Comparison of ENCODE assay signal across 30 cellular contexts in genomic region chr15:92943581-92943980, GRCh38. TPM values are rescaled to one million over a fixed set of nuclear protein-coding genes. Genes with fewer than 3 reads are reported as not detected.
DNase-seq lines count a peak whose midpoint lies in the region; ATAC-seq and TF ChIP-seq lines count a peak whose summit lies in the region.
"Had no signal": no experiment of that assay in that cellular context is flagged by ENCODE, and none has a peak within 500 bp of the region (broad histone marks: within the 10 kb centered on the region; RNA-seq: fewer than 3 reads in every experiment).

No MANE protein-coding gene starts in this region.

- no peak overlapping the region for H3K4me3 Mint-ChIP-seq in activated CD4-positive, alpha-beta memory T cell treated with anti-CD3 and anti-CD28 coated beads for 36 hours
- H3K4me3 Mint-ChIP-seq in activated CD4-positive, alpha-beta memory T cell treated with anti-CD3 and anti-CD28 coated beads, Interleukin-2, amount 10 ng/mL, durations not matched to agents 7 days and 5 days = no peak overlapping the region
- H3K4me3 Mint-ChIP-seq in CD8-positive, alpha-beta memory T cell = no peak overlapping the region
- H3K4me3 Mint-ChIP-seq in central memory CD8-positive, alpha-beta T cell = no peak overlapping the region
- H3K4me3 Mint-ChIP-seq in naive thymus-derived CD4-positive, alpha-beta T cell = no peak overlapping the region
- no peak overlapping the region for H3K4me3 Mint-ChIP-seq in CD14-positive monocyte
- H3K4me3 Mint-ChIP-seq in activated CD8-positive, alpha-beta T cell treated with anti-CD3 and anti-CD28 coated beads, Interleukin-2, amount 10 ng/mL, durations not matched to agents 7 days and 5 days = no peak overlapping the region
- H3K4me3 Mint-ChIP-seq: HFFc6 had no signal

- peaks cover 6% of the 10 kb centered on the region for H3K9me3 ChIP-seq in CD8-positive, alpha-beta memory T cell (ENCODE audit: low read length)
- H3K9me3 ChIP-seq in naive thymus-derived CD4-positive, alpha-beta T cell (ENCODE audit: control insufficient read depth in 2 of 3, low read length in 3 of 3) = peaks cover 0 to 14% (median 4%) of the 10 kb centered on the region in 3 experiments
- H3K9me3 ChIP-seq: colonic mucosa had no signal

- no peak overlapping the region for H3K27ac ChIP-seq in CD8-positive, alpha-beta memory T cell (ENCODE audit: low read depth, low read length)
- no peak overlapping the region for H3K27ac ChIP-seq in naive thymus-derived CD4-positive, alpha-beta T cell (ENCODE audit: low read depth, low read length)
- H3K27ac ChIP-seq: C4-2B, colonic mucosa, left ventricle myocardium inferior, Peyer's patch, thoracic aorta, uterus had no signal

- ATAC-seq in central memory CD8-positive, alpha-beta T cell (replicated peaks; ENCODE audit: extremely low read depth, poor library complexity, severe bottlenecking) = no peak
- no peak for ATAC-seq in naive thymus-derived CD4-positive, alpha-beta T cell
- no peak for ATAC-seq in activated CD8-positive, alpha-beta T cell treated with anti-CD3 and anti-CD28 coated beads, Interleukin-2, amount 10 ng/mL, durations not matched to agents 7 days and 5 days

- POLR2A ChIA-PET in activated CD4-positive, alpha-beta memory T cell treated with anti-CD3 and anti-CD28 coated beads for 36 hours (lab: Charles Lee) = interaction anchor here (0.5 to 1.9 kb wide), 3 partner anchors 22 to 142 kb away, joined by 3 to 5 read pairs (median 4); partner anchors contain the start of gene CHD2
- POLR2A ChIA-PET in activated CD4-positive, alpha-beta memory T cell treated with anti-CD3 and anti-CD28 coated beads, Interleukin-2, amount 10 ng/mL, durations not matched to agents 7 days and 5 days (lab: Charles Lee) = interaction anchor here (1.1 to 1.6 kb wide), 2 partner anchors 13 to 60 kb away, joined by 3 to 6 read pairs; no protein-coding TSS in a partner anchor
- POLR2A ChIA-PET in CD8-positive, alpha-beta memory T cell (lab: Charles Lee) = no interaction called here
- POLR2A ChIA-PET in naive thymus-derived CD4-positive, alpha-beta T cell (lab: Charles Lee) = interaction anchor here (1.1 to 1.7 kb wide), 2 partner anchors 15 to 61 kb away, joined by 3 to 4 read pairs; no protein-coding TSS in a partner anchor
- POLR2A ChIA-PET in activated CD8-positive, alpha-beta T cell treated with anti-CD3 and anti-CD28 coated beads, Interleukin-2, amount 10 ng/mL, durations not matched to agents 7 days and 5 days (lab: Charles Lee) = interaction anchor here (0.6 kb wide), 1 partner anchor 10 kb away, joined by 3 read pairs; no protein-coding TSS in a partner anchor

- no peak for TF ChIP-seq CTCF in CD14-positive monocyte (IDR thresholded peaks at IDR 0.05)

- H3K27ac Mint-ChIP-seq in activated CD4-positive, alpha-beta memory T cell treated with anti-CD3 and anti-CD28 coated beads for 36 hours = peak overlapping the region; percentile 76
- no peak overlapping the region for H3K27ac Mint-ChIP-seq in activated CD4-positive, alpha-beta memory T cell treated with anti-CD3 and anti-CD28 coated beads, Interleukin-2, amount 10 ng/mL, durations not matched to agents 7 days and 5 days
- peak overlapping the region in 5 of 8 donors; percentile 11 to 53 (median 38) for H3K27ac Mint-ChIP-seq in CD8-positive, alpha-beta memory T cell
- H3K27ac Mint-ChIP-seq in central memory CD8-positive, alpha-beta T cell (ENCODE audit: low read depth) = peak overlapping the region; percentile 75
- peak overlapping the region in 5 of 9 donors; percentile 26 to 68 (median 58) for H3K27ac Mint-ChIP-seq in naive thymus-derived CD4-positive, alpha-beta T cell
- peak overlapping the region in 1 of 7 donors; percentile 13 for H3K27ac Mint-ChIP-seq in CD14-positive monocyte
- H3K27ac Mint-ChIP-seq in activated CD8-positive, alpha-beta T cell treated with anti-CD3 and anti-CD28 coated beads, Interleukin-2, amount 10 ng/mL, durations not matched to agents 7 days and 5 days = no peak overlapping the region

- peaks cover 84% of the 10 kb centered on the region for H3K36me3 Mint-ChIP-seq in activated CD4-positive, alpha-beta memory T cell treated with anti-CD3 and anti-CD28 coated beads for 36 hours
- H3K36me3 Mint-ChIP-seq in activated CD4-positive, alpha-beta memory T cell treated with anti-CD3 and anti-CD28 coated beads, Interleukin-2, amount 10 ng/mL, durations not matched to agents 7 days and 5 days (ENCODE audit: low read depth) = peaks cover 91% of the 10 kb centered on the region
- H3K36me3 Mint-ChIP-seq in CD8-positive, alpha-beta memory T cell = peaks cover 44 to 90% (median 51%) of the 10 kb centered on the region in 3 donors
- H3K36me3 Mint-ChIP-seq in central memory CD8-positive, alpha-beta T cell (ENCODE audit: insufficient read depth) = peaks cover 93% of the 10 kb centered on the region
- H3K36me3 Mint-ChIP-seq in naive thymus-derived CD4-positive, alpha-beta T cell = peaks cover 49 to 81% (median 78%) of the 10 kb centered on the region in 5 donors
- peaks cover 87 to 92% of the 10 kb centered on the region in 2 donors for H3K36me3 Mint-ChIP-seq in CD14-positive monocyte
- H3K36me3 Mint-ChIP-seq in activated CD8-positive, alpha-beta T cell treated with anti-CD3 and anti-CD28 coated beads, Interleukin-2, amount 10 ng/mL, durations not matched to agents 7 days and 5 days (ENCODE audit: low read depth) = peaks cover 89% of the 10 kb centered on the region

- no peak overlapping the region for H3K4me3 ChIP-seq in CD8-positive, alpha-beta memory T cell (ENCODE audit: low read length)
- no peak overlapping the region for H3K4me3 ChIP-seq in naive thymus-derived CD4-positive, alpha-beta T cell (ENCODE audit: low read length)
- H3K4me3 ChIP-seq: colonic mucosa, left ventricle myocardium inferior, Peyer's patch, thoracic aorta, uterus had no signal

- intact Hi-C loops in activated CD4-positive, alpha-beta memory T cell treated with anti-CD3 and anti-CD28 coated beads for 36 hours (cut with micrococcal nuclease) = loop anchor here (2.0 to 5.0 kb wide), 2 partner anchors 15 to 79 kb away; no protein-coding TSS in a partner anchor
- intact Hi-C loops in naive thymus-derived CD4-positive, alpha-beta T cell (cut with micrococcal nuclease) = loop anchor here in 1 of 2 donors (2.0 to 5.0 kb wide), 2 partner anchors 13 to 34 kb away; no protein-coding TSS in a partner anchor
- intact Hi-C loops in CD14-positive monocyte (cut with micrococcal nuclease) = no loop called here
- intact Hi-C loops in head of caudate nucleus (cut with DNase I) = no loop called here

- CTCF ChIA-PET in activated CD4-positive, alpha-beta memory T cell treated with anti-CD3 and anti-CD28 coated beads for 36 hours (lab: Charles Lee) = interaction anchor here (1.0 to 1.4 kb wide), 3 partner anchors 8 to 147 kb away, joined by 3 to 7 read pairs (median 3); no protein-coding TSS in a partner anchor
- CTCF ChIA-PET in activated CD4-positive, alpha-beta memory T cell treated with anti-CD3 and anti-CD28 coated beads, Interleukin-2, amount 10 ng/mL, durations not matched to agents 7 days and 5 days (lab: Charles Lee) = interaction anchor here (1.7 kb wide), 1 partner anchor 12 kb away, joined by 4 read pairs; no protein-coding TSS in a partner anchor
- CTCF ChIA-PET in CD8-positive, alpha-beta memory T cell (lab: Charles Lee) = interaction anchor here (1.1 kb wide), 1 partner anchor 146 kb away, joined by 3 read pairs; no protein-coding TSS in a partner anchor
- CTCF ChIA-PET in naive thymus-derived CD4-positive, alpha-beta T cell (lab: Charles Lee) = interaction anchor here (1.4 kb wide), 1 partner anchor 147 kb away, joined by 5 read pairs; no protein-coding TSS in a partner anchor
- CTCF ChIA-PET in activated CD8-positive, alpha-beta T cell treated with anti-CD3 and anti-CD28 coated beads, Interleukin-2, amount 10 ng/mL, durations not matched to agents 7 days and 5 days (lab: Charles Lee) = interaction anchor here (0.9 to 2.0 kb wide), 3 partner anchors 22 to 87 kb away, joined by 3 to 5 read pairs (median 3); no protein-coding TSS in a partner anchor

- H3K36me3 ChIP-seq in CD8-positive, alpha-beta memory T cell (ENCODE audit: insufficient read depth, low read length) = peaks cover 83% of the 10 kb centered on the region
- H3K36me3 ChIP-seq in naive thymus-derived CD4-positive, alpha-beta T cell (ENCODE audit: control insufficient read depth in 2 of 3, insufficient read depth in 3 of 3, low read length in 3 of 3) = peaks cover 64 to 95% (median 83%) of the 10 kb centered on the region in 3 experiments
- H3K36me3 ChIP-seq: uterus had no signal

- H3K4me1 ChIP-seq in CD8-positive, alpha-beta memory T cell (ENCODE audit: insufficient read depth, low read length) = no peaks in the 10 kb centered on the region
- H3K4me1 ChIP-seq in naive thymus-derived CD4-positive, alpha-beta T cell (ENCODE audit: control insufficient read depth in 2 of 2, insufficient read depth in 2 of 2, low read length in 2 of 2) = no peaks in the 10 kb centered on the region
- H3K4me1 ChIP-seq: colonic mucosa, Peyer's patch, uterus had no signal

- H3K27me3 Mint-ChIP-seq in activated CD4-positive, alpha-beta memory T cell treated with anti-CD3 and anti-CD28 coated beads for 36 hours = no peaks in the 10 kb centered on the region
- H3K27me3 Mint-ChIP-seq in activated CD4-positive, alpha-beta memory T cell treated with anti-CD3 and anti-CD28 coated beads, Interleukin-2, amount 10 ng/mL, durations not matched to agents 7 days and 5 days = no peaks in the 10 kb centered on the region
- H3K27me3 Mint-ChIP-seq in CD8-positive, alpha-beta memory T cell = peaks cover 0 to 4% of the 10 kb centered on the region in 2 donors
- no peaks in the 10 kb centered on the region for H3K27me3 Mint-ChIP-seq in central memory CD8-positive, alpha-beta T cell
- no peaks in the 10 kb centered on the region for H3K27me3 Mint-ChIP-seq in naive thymus-derived CD4-positive, alpha-beta T cell
- no peaks in the 10 kb centered on the region for H3K27me3 Mint-ChIP-seq in CD14-positive monocyte (ENCODE audit: low read depth in 3 of 3)
- H3K27me3 Mint-ChIP-seq in activated CD8-positive, alpha-beta T cell treated with anti-CD3 and anti-CD28 coated beads, Interleukin-2, amount 10 ng/mL, durations not matched to agents 7 days and 5 days (ENCODE audit: low read depth) = no peaks in the 10 kb centered on the region
- H3K27me3 Mint-ChIP-seq: IgD-negative memory B cell had no signal

- no peaks in the 10 kb centered on the region for H3K27me3 ChIP-seq in CD8-positive, alpha-beta memory T cell (ENCODE audit: insufficient read depth, low read length, poor library complexity, severe bottlenecking)
- H3K27me3 ChIP-seq in naive thymus-derived CD4-positive, alpha-beta T cell (ENCODE audit: control insufficient read depth in 2 of 2, insufficient read depth in 2 of 2, low read length in 2 of 2) = no peaks in the 10 kb centered on the region
- H3K27me3 ChIP-seq: colonic mucosa, Peyer's patch, uterus had no signal

- no peak for DNase-seq in activated CD4-positive, alpha-beta memory T cell treated with anti-CD3 and anti-CD28 coated beads for 36 hours
- no peak for DNase-seq in activated CD4-positive, alpha-beta memory T cell treated with anti-CD3 and anti-CD28 coated beads, Interleukin-2, amount 10 ng/mL, durations not matched to agents 7 days and 5 days
- no peak for DNase-seq in CD8-positive, alpha-beta memory T cell
- DNase-seq in central memory CD8-positive, alpha-beta T cell (ENCODE audit: low spot score in 2 of 2) = no peak
- DNase-seq in naive thymus-derived CD4-positive, alpha-beta T cell = no peak
- DNase-seq in CD14-positive monocyte (ENCODE audit: low spot score) (no peak), head of caudate nucleus (no peak)
- DNase-seq in activated CD8-positive, alpha-beta T cell treated with anti-CD3 and anti-CD28 coated beads, Interleukin-2, amount 10 ng/mL, durations not matched to agents 7 days and 5 days = no peak
- DNase-seq: 8988T; activated CD4-positive, alpha-beta T cell treated with anti-CD3 and anti-CD28 coated beads for 4 hours; activated naive CD4-positive, alpha-beta T cell treated with anti-CD3 and anti-CD28 coated beads, Interleukin-2, amount 50 U/mL, for 16 hours; anterior cingulate cortex; colonic mucosa; effector CD4-positive, alpha-beta T cell; GOT3; HFFc6; left ventricle myocardium inferior; MV-4-11; NCI-H1436; NCI-H2107; NCI-H345; NCI-H69; occipital lobe; Peyer's patch; SHP77; stimulated activated naive CD4-positive, alpha-beta T cell treated with Interleukin-2 at 50 U/mL for 16 hours; uterus had no signal

- H3K9me3 Mint-ChIP-seq in activated CD4-positive, alpha-beta memory T cell treated with anti-CD3 and anti-CD28 coated beads for 36 hours = peaks cover 20% of the 10 kb centered on the region
- peaks cover 21% of the 10 kb centered on the region for H3K9me3 Mint-ChIP-seq in activated CD4-positive, alpha-beta memory T cell treated with anti-CD3 and anti-CD28 coated beads, Interleukin-2, amount 10 ng/mL, durations not matched to agents 7 days and 5 days
- H3K9me3 Mint-ChIP-seq in CD8-positive, alpha-beta memory T cell = peaks cover 12 to 17% (median 15%) of the 10 kb centered on the region in 5 donors
- H3K9me3 Mint-ChIP-seq in central memory CD8-positive, alpha-beta T cell = peaks cover 6% of the 10 kb centered on the region
- H3K9me3 Mint-ChIP-seq in naive thymus-derived CD4-positive, alpha-beta T cell = peaks cover 6 to 33% (median 20%) of the 10 kb centered on the region in 11 donors
- H3K9me3 Mint-ChIP-seq in CD14-positive monocyte = peaks cover 15 to 28% (median 23%) of the 10 kb centered on the region in 7 donors
- H3K9me3 Mint-ChIP-seq in activated CD8-positive, alpha-beta T cell treated with anti-CD3 and anti-CD28 coated beads, Interleukin-2, amount 10 ng/mL, durations not matched to agents 7 days and 5 days (ENCODE audit: insufficient read depth) = peaks cover 18% of the 10 kb centered on the region

- H3K4me1 Mint-ChIP-seq in activated CD4-positive, alpha-beta memory T cell treated with anti-CD3 and anti-CD28 coated beads for 36 hours (ENCODE audit: low read depth) = peaks cover 30% of the 10 kb centered on the region
- peaks cover 3% of the 10 kb centered on the region for H3K4me1 Mint-ChIP-seq in activated CD4-positive, alpha-beta memory T cell treated with anti-CD3 and anti-CD28 coated beads, Interleukin-2, amount 10 ng/mL, durations not matched to agents 7 days and 5 days
- peaks cover 14 to 31% (median 20%) of the 10 kb centered on the region in 3 donors for H3K4me1 Mint-ChIP-seq in CD8-positive, alpha-beta memory T cell
- peaks cover 32% of the 10 kb centered on the region for H3K4me1 Mint-ChIP-seq in central memory CD8-positive, alpha-beta T cell
- peaks cover 6 to 29% (median 19%) of the 10 kb centered on the region in 7 donors for H3K4me1 Mint-ChIP-seq in naive thymus-derived CD4-positive, alpha-beta T cell
- no peaks in the 10 kb centered on the region for H3K4me1 Mint-ChIP-seq in CD14-positive monocyte
- no peaks in the 10 kb centered on the region for H3K4me1 Mint-ChIP-seq in activated CD8-positive, alpha-beta T cell treated with anti-CD3 and anti-CD28 coated beads, Interleukin-2, amount 10 ng/mL, durations not matched to agents 7 days and 5 days (ENCODE audit: low read depth)

RNA-seq across cellular contexts. Expression of gene CHD2, which starts 43.5 kb away (rescaled TPM):
- total RNA-seq in activated CD4-positive, alpha-beta memory T cell treated with anti-CD3 and anti-CD28 coated beads for 36 hours = 100 to 1,000 TPM; 113 to 121 TPM
- total RNA-seq in activated CD4-positive, alpha-beta memory T cell treated with anti-CD3 and anti-CD28 coated beads, Interleukin-2, amount 10 ng/mL, durations not matched to agents 7 days and 5 days = 100 to 1,000 TPM; 141 to 155 TPM
- total RNA-seq in CD8-positive, alpha-beta memory T cell = 100 to 1,000 TPM in 1 of 2 experiments, 10 to 100 TPM in 1; 99.0 to 109 TPM
- polyA plus RNA-seq in CD8-positive, alpha-beta memory T cell = 80.3 TPM
- 100 to 1,000 TPM; 144 to 492 (median 393) TPM for total RNA-seq in naive thymus-derived CD4-positive, alpha-beta T cell
- 100 to 1,000 TPM in 1 of 2 donors, 10 to 100 TPM in 1; 70.0 to 103 TPM for polyA plus RNA-seq in naive thymus-derived CD4-positive, alpha-beta T cell
- 10 to 100 TPM in 1 of 2 donors, 1 to 10 TPM in 1; 9.6 to 11.4 TPM for polyA plus RNA-seq in CD14-positive monocyte
- 100 to 1,000 TPM; 137 to 144 TPM for total RNA-seq in activated CD8-positive, alpha-beta T cell treated with anti-CD3 and anti-CD28 coated beads, Interleukin-2, amount 10 ng/mL, durations not matched to agents 7 days and 5 days

Comparison
In these comparisons a context has a peak if more than half of its experiments do, and no peak if none do; other contexts are left out.
1. H3K27ac Mint-ChIP-seq: peak in activated CD4-positive, alpha-beta memory T cell treated with anti-CD3 and anti-CD28 coated beads for 36 hours (single experiment), CD8-positive, alpha-beta memory T cell (5 of 8), central memory CD8-positive, alpha-beta T cell (single experiment) and naive thymus-derived CD4-positive, alpha-beta T cell (5 of 9); none in activated CD4-positive, alpha-beta memory T cell treated with anti-CD3 and anti-CD28 coated beads, Interleukin-2, amount 10 ng/mL, durations not matched to agents 7 days and 5 days (single experiment) and activated CD8-positive, alpha-beta T cell treated with anti-CD3 and anti-CD28 coated beads, Interleukin-2, amount 10 ng/mL, durations not matched to agents 7 days and 5 days (single experiment).